ENCODE assay signal across 15 cellular contexts in the genomic region with DNA sequence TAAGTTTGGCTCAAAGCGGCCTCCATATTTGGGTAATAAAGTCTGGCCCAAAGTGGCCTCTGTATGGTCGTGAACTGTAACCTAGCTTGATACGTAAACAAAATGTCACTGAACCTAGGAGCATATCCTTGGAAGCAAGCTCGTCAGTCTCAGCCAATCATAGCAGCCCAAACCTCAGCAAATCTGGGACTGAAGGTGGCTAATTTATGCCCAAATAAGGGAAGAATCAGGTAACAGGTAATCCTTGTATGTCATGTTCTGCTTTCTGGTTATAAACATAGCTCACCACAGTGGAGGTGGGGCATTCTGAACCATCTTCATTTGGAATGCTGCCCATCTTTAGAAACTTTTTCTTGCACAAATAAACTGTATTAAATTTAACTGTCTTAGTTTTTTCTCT.
DNase-seq lines count a peak whose midpoint lies in the region; ATAC-seq and TF ChIP-seq lines count a peak whose summit lies in the region.
"Had no signal": no experiment of that assay in that cellular context is flagged by ENCODE, and none has a peak within 500 bp of the region (broad histone marks: within the 10 kb centered on the region; RNA-seq: fewer than 3 reads in every experiment).

No MANE protein-coding gene starts in this region.

- H3K4me1 ChIP-seq in ACC112 (ENCODE audit: control insufficient read depth, insufficient read depth, low read length, unreplicated experiment) (no peaks in the 10 kb centered on the region), OCI-LY3 (ENCODE audit: low read length) (peaks cover 14% of the 10 kb centered on the region), parathyroid adenoma (no peaks in the 10 kb centered on the region), left lung (no peaks in the 10 kb centered on the region)
- H3K4me1 ChIP-seq: BLaER1 treated with 17β-estradiol and CSF1 and Interleukin-3, amounts not matched to agents 10 nM and 100 nM had no signal

- intact Hi-C loops in left lung (cut with DNase I), result no loop called here

- H3K36me3 ChIP-seq in ACC112 (ENCODE audit: insufficient read depth, low read length) (no peaks in the 10 kb centered on the region), OCI-LY3 (replicated peaks; ENCODE audit: low read depth, low read length) (no peaks in the 10 kb centered on the region), parathyroid adenoma (ENCODE audit: control insufficient read depth, insufficient read depth, low read length) (no peaks in the 10 kb centered on the region), left lung (no peaks in the 10 kb centered on the region)
- H3K36me3 ChIP-seq: BLaER1 treated with 17β-estradiol and CSF1 and Interleukin-3, amounts not matched to agents 10 nM and 100 nM had no signal

- H3K9me3 ChIP-seq in OCI-LY3 (ENCODE audit: insufficient read depth, low read length) (no peaks in the 10 kb centered on the region), parathyroid adenoma (ENCODE audit: control insufficient read depth, low read length) (no peaks in the 10 kb centered on the region), left lung (no peaks in the 10 kb centered on the region)
- H3K9me3 ChIP-seq: BLaER1 treated with 17β-estradiol and CSF1 and Interleukin-3, amounts not matched to agents 10 nM and 100 nM had no signal

- H3K27ac ChIP-seq in ACC112 (ENCODE audit: low read depth, low read length) (no peak overlapping the region), OCI-LY3 (ENCODE audit: low read length) (no peak overlapping the region), parathyroid adenoma (peak overlapping the region; percentile 80), left lung (no peak overlapping the region)
- H3K27ac ChIP-seq: BLaER1 treated with 17β-estradiol and CSF1 and Interleukin-3, amounts not matched to agents 10 nM and 100 nM; GM23248 had no signal

- H3K9ac ChIP-seq in OCI-LY3 (ENCODE audit: low read length) (no peak overlapping the region), parathyroid adenoma (no peak overlapping the region)
- H3K9ac ChIP-seq: BLaER1 treated with 17β-estradiol and CSF1 and Interleukin-3, amounts not matched to agents 10 nM and 100 nM; GM23248 had no signal

- H3K27me3 ChIP-seq in ACC112 (ENCODE audit: insufficient read depth, low read length) (peaks cover 14% of the 10 kb centered on the region), OCI-LY3 (ENCODE audit: low read depth, low read length) (no peaks in the 10 kb centered on the region), parathyroid adenoma (ENCODE audit: control insufficient read depth, insufficient read depth, low read length) (no peaks in the 10 kb centered on the region), left lung (no peaks in the 10 kb centered on the region)
- H3K27me3 ChIP-seq: BLaER1 treated with 17β-estradiol and CSF1 and Interleukin-3, amounts not matched to agents 10 nM and 100 nM had no signal

- ATAC-seq in GM18867 (IDR thresholded peaks at IDR 0.05; ENCODE audit: unreplicated experiment), result peak; percentile 27
- no peak for ATAC-seq in GM21528 (IDR thresholded peaks at IDR 0.05; ENCODE audit: low FRiP score, unreplicated experiment)
- ATAC-seq in left lung, result no peak
- ATAC-seq in GM18519 (IDR thresholded peaks at IDR 0.05; ENCODE audit: low FRiP score, unreplicated experiment), result no peak
- ATAC-seq: HepG2 had no signal

- H3K79me2 ChIP-seq in ACC112 (ENCODE audit: control insufficient read depth, insufficient read depth, low read length, unreplicated experiment), result no peaks in the 10 kb centered on the region
- H3K79me2 ChIP-seq in OCI-LY3 (ENCODE audit: low read length), result no peaks in the 10 kb centered on the region
- no peaks in the 10 kb centered on the region for H3K79me2 ChIP-seq in parathyroid adenoma

- TF ChIP-seq CTCF in OCI-LY3 (IDR thresholded peaks at IDR 0.05; ENCODE audit: low read depth, low read length) (no peak), parathyroid adenoma (IDR thresholded peaks at IDR 0.05) (no peak), left lung (IDR thresholded peaks at IDR 0.05) (no peak)

- no peak for DNase-seq in left lung
- DNase-seq: 8988T; ACHN; CD4-positive, CD25-positive, alpha-beta regulatory T cell; DMS79; GM23248; H9 had no signal

- H2AFZ ChIP-seq in ACC112 (ENCODE audit: low read length, unreplicated experiment), result peak overlapping the region; percentile 18
- H2AFZ ChIP-seq in OCI-LY3 (ENCODE audit: low read depth, low read length), result no peak overlapping the region
- peak overlapping the region; percentile 58 for H2AFZ ChIP-seq in parathyroid adenoma
- H2AFZ ChIP-seq: GM23248 had no signal

- H3K4me3 ChIP-seq in ACC112 (ENCODE audit: low read depth, low read length), result no peak overlapping the region
- H3K4me3 ChIP-seq in OCI-LY3 (ENCODE audit: low read length), result no peak overlapping the region
- H3K4me3 ChIP-seq in parathyroid adenoma (ENCODE audit: low read depth, low read length), result no peak overlapping the region
- no peak overlapping the region for H3K4me3 ChIP-seq in left lung
- H3K4me3 ChIP-seq: BLaER1 treated with 17β-estradiol and CSF1 and Interleukin-3, amounts not matched to agents 10 nM and 100 nM; GM23248 had no signal

- peak overlapping the region; percentile 50 for H3K4me2 ChIP-seq in OCI-LY3 (ENCODE audit: low read length)
- no peak overlapping the region for H3K4me2 ChIP-seq in parathyroid adenoma (ENCODE audit: low read length)
- H3K4me2 ChIP-seq: BLaER1 treated with 17β-estradiol and CSF1 and Interleukin-3, amounts not matched to agents 10 nM and 100 nM had no signal

- H4K20me1 ChIP-seq in OCI-LY3 (ENCODE audit: insufficient read depth, low read length), result no peaks in the 10 kb centered on the region
- H4K20me1 ChIP-seq: BLaER1 treated with 17β-estradiol and CSF1 and Interleukin-3, amounts not matched to agents 10 nM and 100 nM had no signal
